In the genomic region with DNA sequence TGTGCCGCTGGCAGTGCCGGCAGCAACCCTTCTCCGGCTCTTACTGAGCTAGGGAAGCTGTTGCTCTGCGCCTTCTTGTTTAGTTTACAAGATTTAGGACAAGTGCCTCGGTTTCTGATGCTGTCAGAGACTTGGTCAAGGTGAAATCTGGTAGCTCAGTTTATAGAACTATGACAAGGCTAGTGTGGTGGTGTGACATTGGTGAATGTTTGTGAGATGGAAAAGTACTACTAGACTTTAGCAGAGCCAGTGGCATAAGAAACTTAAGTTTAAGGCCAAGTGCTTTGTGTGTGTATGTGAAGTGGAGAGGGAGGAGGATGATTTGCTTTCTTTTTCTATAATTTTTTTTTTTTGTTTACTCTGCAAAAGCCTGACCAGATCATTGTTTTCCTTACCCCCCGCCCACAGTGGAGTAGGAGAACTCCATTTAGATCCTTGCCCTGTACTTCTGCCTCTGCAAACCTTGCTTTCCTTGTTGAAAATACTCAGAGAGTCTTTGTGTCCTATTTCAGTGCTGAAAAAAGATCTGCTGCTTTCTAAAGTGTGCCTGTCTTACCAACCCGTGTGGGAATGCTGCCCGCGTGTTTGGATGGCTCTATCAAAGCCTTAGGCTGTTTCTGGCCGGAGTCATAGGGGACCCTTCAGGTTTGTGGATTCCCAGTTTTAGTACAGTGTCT, we compare ENCODE assay signal across 11 cellular contexts.
DNase-seq lines count a peak whose midpoint lies in the region; ATAC-seq and TF ChIP-seq lines count a peak whose summit lies in the region.
"Had no signal": no experiment of that assay in that cellular context is flagged by ENCODE, and none has a peak within 500 bp of the region (broad histone marks: within the 10 kb centered on the region; RNA-seq: fewer than 3 reads in every experiment).

No MANE protein-coding gene starts in this region.

- no peaks in the 10 kb centered on the region for H3K9me3 ChIP-seq in SK-N-SH
- no peaks in the 10 kb centered on the region for H3K9me3 ChIP-seq in esophagus (ENCODE audit: control insufficient read depth in 2 of 2, insufficient read depth in 1 of 2, low read depth in 1 of 2, low read length in 1 of 2)
- no peaks in the 10 kb centered on the region for H3K9me3 ChIP-seq in mucosa of descending colon
- no peaks in the 10 kb centered on the region for H3K9me3 ChIP-seq in tibial artery

- H3K9me2 ChIP-seq in SK-N-SH, result no peaks in the 10 kb centered on the region

- POLR2A ChIA-PET in SK-N-SH (lab: Yijun Ruan, JAX), result no interaction called here

- H3K4me3 ChIP-seq in SK-N-SH (ENCODE audit: low read depth in 2 of 2, low read length in 1 of 2) (no peak overlapping the region), esophagus (ENCODE audit: low read depth in 1 of 2, low read length in 2 of 2) (no peak overlapping the region), mucosa of descending colon (no peak overlapping the region), tibial artery (no peak overlapping the region)

- ATAC-seq in SK-N-SH treated with all-trans-retinoic acid at 6 μM for 48 hours, result no peak; the same call in 1 of the 3 replicates
- ATAC-seq in mucosa of descending colon, result peak; percentile 8
- no peak for ATAC-seq in HG02678 (IDR thresholded peaks at IDR 0.05; ENCODE audit: unreplicated experiment)
- ATAC-seq: activated T-helper 17 cell treated with anti-CD3 and anti-CD28 coated beads, Interleukin-2, amount 50 U/mL, for 72 hours; effector memory CD8-positive, alpha-beta T cell had no signal

- 97% methylated on average over 10 of the region's 10 CpGs for WGBS in SK-N-SH (ENCODE audit: low lambda C conversion rate)
- 65 to 66% methylated on average over 10 of the region's 10 CpGs for WGBS in esophagus, 2 donors

- no peak for TF ChIP-seq EP300 in SK-N-SH (IDR thresholded peaks at IDR 0.05; ENCODE audit: borderline replicate concordance in 1 of 2, low read depth in 1 of 2, low read length in 1 of 2)

- intact Hi-C loops in mucosa of descending colon (cut with DNase I, micrococcal nuclease) (loop anchor here in 1 of 2 donors (10.0 kb wide), 1 partner anchor 74 kb away; a partner anchor contains a TSS), tibial artery (cut with DNase I; ENCODE audit: low total_unique reads) (no loop called here)

- peaks cover 100% of the 10 kb centered on the region for H3K79me2 ChIP-seq in SK-N-SH (ENCODE audit: insufficient read depth)

- H3K4me1 ChIP-seq in SK-N-SH (ENCODE audit: control insufficient read depth in 1 of 2, insufficient read depth in 2 of 2, low read depth in 1 of 2, low read length in 1 of 2) (peaks cover 25 to 27% of the 10 kb centered on the region in 2 experiments; a peak in 3 of 4 replicates), esophagus (ENCODE audit: control insufficient read depth in 2 of 2, insufficient read depth in 2 of 2, low read length in 1 of 2) (peaks cover 0 to under 1% of the 10 kb centered on the region in 2 donors), mucosa of descending colon (ENCODE audit: low read depth) (peaks cover 68% of the 10 kb centered on the region), tibial artery (peaks cover 0 to 63% (median 45%) of the 10 kb centered on the region in 4 donors)

- peaks cover 4% of the 10 kb centered on the region for H3F3A ChIP-seq in SK-N-SH (replicated peaks; ENCODE audit: insufficient read depth)

- TF ChIP-seq RAD21 in SK-N-SH (IDR thresholded peaks at IDR 0.05; ENCODE audit: low read length), result no peak

- no peak overlapping the region for H2AFZ ChIP-seq in SK-N-SH (ENCODE audit: low read depth)
- H2AFZ ChIP-seq: parathyroid adenoma had no signal

- peaks cover 98% of the 10 kb centered on the region for H4K20me1 ChIP-seq in SK-N-SH (ENCODE audit: insufficient read depth)

- no peak for TF ChIP-seq CTCF in SK-N-SH (IDR thresholded peaks at IDR 0.05)
- no peak for TF ChIP-seq CTCF in mucosa of descending colon (IDR thresholded peaks at IDR 0.05)
- no peak for TF ChIP-seq CTCF in tibial artery (IDR thresholded peaks at IDR 0.05)

- DNase-seq in SK-N-SH (no peak), mucosa of descending colon (peak in 1 of 3 donors; percentile 26), tibial artery (no peak), NCI-H2171 treated with DMSO at 0.1 percent for 48 hours (lab: John Stamatoyannopoulos, UW) (no peak)
- no peak for DNase-seq in stimulated activated CD4-positive, alpha-beta T cell treated with anti-CD3 and anti-CD28 coated beads, Interleukin-4, amount 100 ng/mL, for 24 hours
- DNase-seq: effector memory CD8-positive, alpha-beta T cell had no signal

- peak overlapping the region in 1 of 2 experiments; percentile 44; a peak in 1 of 4 replicates for H3K27ac ChIP-seq in SK-N-SH (ENCODE audit: low read depth in 2 of 2, low read length in 1 of 2)
- H3K27ac ChIP-seq in esophagus (ENCODE audit: low read depth in 2 of 2, low read length in 1 of 2), result peak overlapping the region; percentile 51 to 64
- H3K27ac ChIP-seq in tibial artery, result peak overlapping the region; percentile 12 to 41
- H3K27ac ChIP-seq: parathyroid adenoma had no signal

- H3K36me3 ChIP-seq in SK-N-SH (replicated peaks in 1 of 2; ENCODE audit: control insufficient read depth in 1 of 2, insufficient read depth in 2 of 2, low read length in 1 of 2), result peaks cover 0 to 19% of the 10 kb centered on the region in 2 experiments
- no peaks in the 10 kb centered on the region for H3K36me3 ChIP-seq in esophagus (ENCODE audit: control insufficient read depth in 2 of 2, insufficient read depth in 2 of 2, low read length in 1 of 2)
- no peaks in the 10 kb centered on the region for H3K36me3 ChIP-seq in mucosa of descending colon (ENCODE audit: low read depth)
- H3K36me3 ChIP-seq in tibial artery, result no peaks in the 10 kb centered on the region

- H3K27me3 ChIP-seq in SK-N-SH (ENCODE audit: insufficient read depth) (no peaks in the 10 kb centered on the region), esophagus (ENCODE audit: control insufficient read depth in 1 of 2, insufficient read depth in 2 of 2, low read length in 2 of 2) (no peaks in the 10 kb centered on the region), tibial artery (no peaks in the 10 kb centered on the region)

- H3K9ac ChIP-seq in SK-N-SH, result no peak overlapping the region
- H3K9ac ChIP-seq: parathyroid adenoma had no signal

- CTCF ChIA-PET in SK-N-SH (lab: Yijun Ruan, JAX), result no interaction called here

- H3K4me2 ChIP-seq in SK-N-SH, result 0 out of 2 replicates have a peak overlapping the region, but pooled peaks have one; percentile 5

TF ChIP-seq in SK-N-SH, 30 proteins besides CTCF, POLR2A, EP300 and RAD21 (continues in another document):
- TF ChIP-seq, protein P1, sequence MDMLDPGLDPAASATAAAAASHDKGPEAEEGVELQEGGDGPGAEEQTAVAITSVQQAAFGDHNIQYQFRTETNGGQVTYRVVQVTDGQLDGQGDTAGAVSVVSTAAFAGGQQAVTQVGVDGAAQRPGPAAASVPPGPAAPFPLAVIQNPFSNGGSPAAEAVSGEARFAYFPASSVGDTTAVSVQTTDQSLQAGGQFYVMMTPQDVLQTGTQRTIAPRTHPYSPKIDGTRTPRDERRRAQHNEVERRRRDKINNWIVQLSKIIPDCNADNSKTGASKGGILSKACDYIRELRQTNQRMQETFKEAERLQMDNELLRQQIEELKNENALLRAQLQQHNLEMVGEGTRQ (IDR thresholded peaks at IDR 0.05; ENCODE audit: borderline replicate concordance, low read depth, low read length), result no peak
- no peak for TF ChIP-seq NFIC (IDR thresholded peaks at IDR 0.05; ENCODE audit: borderline replicate concordance)
- TF ChIP-seq EZH2phosphoT487 (IDR thresholded peaks at IDR 0.05; ENCODE audit: borderline replicate concordance, low read depth), result no peak
- no peak for TF ChIP-seq SMC3 (IDR thresholded peaks at IDR 0.05; ENCODE audit: low read depth, low read length)
- TF ChIP-seq, protein P2, sequence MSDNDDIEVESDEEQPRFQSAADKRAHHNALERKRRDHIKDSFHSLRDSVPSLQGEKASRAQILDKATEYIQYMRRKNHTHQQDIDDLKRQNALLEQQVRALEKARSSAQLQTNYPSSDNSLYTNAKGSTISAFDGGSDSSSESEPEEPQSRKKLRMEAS (IDR thresholded peaks at IDR 0.05; ENCODE audit: low read depth), result no peak
- TF ChIP-seq POLR2AphosphoS5 (IDR thresholded peaks at IDR 0.05; ENCODE audit: low read depth, low read length), result no peak
- no peak for TF ChIP-seq TCF12 (IDR thresholded peaks at IDR 0.05)
- no peak for TF ChIP-seq RCOR1 (IDR thresholded peaks at IDR 0.05; ENCODE audit: low read length)
- no peak for TF ChIP-seq MXI1 (IDR thresholded peaks at IDR 0.05; ENCODE audit: low read depth, low read length)
- no peak for TF ChIP-seq YY1 (IDR thresholded peaks at IDR 0.05; ENCODE audit: low read depth)
- no peak for TF ChIP-seq MEF2A (IDR thresholded peaks at IDR 0.05; ENCODE audit: borderline replicate concordance, low read depth)

TF ChIP-seq in SK-N-SH treated with all-trans-retinoic acid at 6 μM for 48 hours, 23 proteins besides CTCF, POLR2A, EP300 and RAD21:
- TF ChIP-seq ZNF70 (CRISPR knock-in tag; IDR thresholded peaks at IDR 0.05) (no peak), TCF4 (CRISPR knock-in tag; IDR thresholded peaks at IDR 0.05; ENCODE audit: borderline replicate concordance) (no peak), BACH2 (CRISPR knock-in tag; IDR thresholded peaks at IDR 0.05; ENCODE audit: borderline replicate concordance) (no peak), OSR1 (CRISPR knock-in tag; IDR thresholded peaks at IDR 0.05) (no peak), ZC3H10 (CRISPR knock-in tag; IDR thresholded peaks at IDR 0.05) (no peak), ZFP3 (CRISPR knock-in tag; IDR thresholded peaks at IDR 0.05) (no peak), ESRRG (CRISPR knock-in tag; IDR thresholded peaks at IDR 0.05) (no peak), ZNF8 (CRISPR knock-in tag; IDR thresholded peaks at IDR 0.05) (no peak), TOX (CRISPR knock-in tag; IDR thresholded peaks at IDR 0.05; ENCODE audit: borderline replicate concordance) (no peak), PPARA (CRISPR knock-in tag; IDR thresholded peaks at IDR 0.05; ENCODE audit: borderline replicate concordance) (no peak), ZFP30 (CRISPR knock-in tag; IDR thresholded peaks at IDR 0.05) (no peak)
- TF ChIP-seq, protein P3, sequence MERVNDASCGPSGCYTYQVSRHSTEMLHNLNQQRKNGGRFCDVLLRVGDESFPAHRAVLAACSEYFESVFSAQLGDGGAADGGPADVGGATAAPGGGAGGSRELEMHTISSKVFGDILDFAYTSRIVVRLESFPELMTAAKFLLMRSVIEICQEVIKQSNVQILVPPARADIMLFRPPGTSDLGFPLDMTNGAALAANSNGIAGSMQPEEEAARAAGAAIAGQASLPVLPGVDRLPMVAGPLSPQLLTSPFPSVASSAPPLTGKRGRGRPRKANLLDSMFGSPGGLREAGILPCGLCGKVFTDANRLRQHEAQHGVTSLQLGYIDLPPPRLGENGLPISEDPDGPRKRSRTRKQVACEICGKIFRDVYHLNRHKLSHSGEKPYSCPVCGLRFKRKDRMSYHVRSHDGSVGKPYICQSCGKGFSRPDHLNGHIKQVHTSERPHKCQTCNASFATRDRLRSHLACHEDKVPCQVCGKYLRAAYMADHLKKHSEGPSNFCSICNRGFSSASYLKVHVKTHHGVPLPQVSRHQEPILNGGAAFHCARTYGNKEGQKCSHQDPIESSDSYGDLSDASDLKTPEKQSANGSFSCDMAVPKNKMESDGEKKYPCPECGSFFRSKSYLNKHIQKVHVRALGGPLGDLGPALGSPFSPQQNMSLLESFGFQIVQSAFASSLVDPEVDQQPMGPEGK (CRISPR knock-in tag; IDR thresholded peaks at IDR 0.05; ENCODE audit: borderline replicate concordance), result no peak
